7 cellular contexts compared by ENCODE assay signal in genomic region chr11:2750601-2751522, GRCh38. TPM values are rescaled to one million over a fixed set of nuclear protein-coding genes. Genes with fewer than 3 reads are reported as not detected.
DNase-seq lines count a peak whose midpoint lies in the region; ATAC-seq, FAIRE-seq and TF ChIP-seq lines count a peak whose summit lies in the region.

No MANE protein-coding gene starts in this region.

- intact Hi-C loops in dorsolateral prefrontal cortex (cut with DNase I), result no loop called here
- intact Hi-C loops in posterior cingulate gyrus (cut with DNase I), result no loop called here

- ATAC-seq in HG02840 (IDR thresholded peaks at IDR 0.05; ENCODE audit: low FRiP score, unreplicated experiment), result no peak

- no peak overlapping the region for H3K4me3 ChIP-seq in dorsolateral prefrontal cortex

- no peaks in the 10 kb centered on the region for H3K27me3 ChIP-seq in dorsolateral prefrontal cortex

- no peak for FAIRE-seq in RCC 7860 (lab: Jason Lieb, UNC)

- DNase-seq in NCI-H1092 (lab: John Stamatoyannopoulos, UW) (peak; percentile 56), NCI-H2171 (lab: John Stamatoyannopoulos, UW) (peak; percentile 36), dorsolateral prefrontal cortex (peak; percentile 25 to 65 (median 50)), posterior cingulate gyrus (peak in 9 of 10 donors; percentile 39 to 88 (median 56)), globus pallidus (ENCODE audit: low spot score) (no peak), RCC 7860 (ENCODE audit: low spot score) (no peak)

- TF ChIP-seq CTCF in dorsolateral prefrontal cortex (IDR thresholded peaks at IDR 0.05 in 54 of 56, conservative IDR thresholded peaks at IDR 0.05 in 2 of 56; ENCODE audit: low read depth in 1 of 56, partially characterized antibody in 56 of 56), result no peak

- H3K27ac ChIP-seq in dorsolateral prefrontal cortex, result no peak overlapping the region

RNA-seq across cellular contexts. Expression of gene KCNQ1OT1, which starts 51.1 kb away (rescaled TPM):
- total RNA-seq in dorsolateral prefrontal cortex, result 1 to 10 TPM; 2.4 to 9.8 (median 4.7) TPM

Comparison
In these comparisons a context has a peak if more than half of its experiments do, and no peak if none do; other contexts are left out.
1. DNase-seq: peak in NCI-H1092 (single experiment), NCI-H2171 (single experiment), dorsolateral prefrontal cortex (10 of 10) and posterior cingulate gyrus (9 of 10); none in globus pallidus (single experiment) and RCC 7860 (single experiment).